Comparison of ENCODE assay signal across 8 cellular contexts in genomic region chrX:40736170-40736505, GRCh38. TPM values are rescaled to one million over a fixed set of nuclear protein-coding genes. Genes with fewer than 3 reads are reported as not detected.
DNase-seq lines count a peak whose midpoint lies in the region; ATAC-seq, FAIRE-seq and TF ChIP-seq lines count a peak whose summit lies in the region.

No MANE protein-coding gene starts in this region.

- TF ChIP-seq EP300 in suprapubic skin (IDR thresholded peaks at IDR 0.05), result no peak

- 0 to 8% (median 1%) methylated on average over 17 of the region's 17 CpGs for WGBS in adrenal gland, 4 donors
- 3% methylated on average over 17 of the region's 17 CpGs for WGBS in suprapubic skin

- H3K36me3 ChIP-seq in A673 (ENCODE audit: insufficient read depth, low read length, poor library complexity, severe bottlenecking), result no peaks in the 10 kb centered on the region
- no peaks in the 10 kb centered on the region; a peak in 1 of 3 replicates for H3K36me3 ChIP-seq in HEK293 (ENCODE audit: control insufficient read depth in 2 of 2, insufficient read depth in 1 of 2, low read length in 2 of 2)
- no peaks in the 10 kb centered on the region for H3K36me3 ChIP-seq in adrenal gland (replicated peaks in 1 of 2)
- H3K36me3 ChIP-seq in kidney (ENCODE audit: control insufficient read depth in 1 of 2, insufficient read depth in 2 of 2, low read length in 2 of 2), result no peaks in the 10 kb centered on the region
- H3K36me3 ChIP-seq in suprapubic skin, result no peaks in the 10 kb centered on the region

- H3K4me1 ChIP-seq in A673 (ENCODE audit: insufficient read depth, low read length, poor library complexity, severe bottlenecking), result no peaks in the 10 kb centered on the region
- H3K4me1 ChIP-seq in HEK293 (ENCODE audit: control insufficient read depth, insufficient read depth, low read length), result peaks cover 32% of the 10 kb centered on the region
- peaks cover 0 to 4% of the 10 kb centered on the region in 2 donors for H3K4me1 ChIP-seq in adrenal gland (replicated peaks in 1 of 2)
- H3K4me1 ChIP-seq in kidney (ENCODE audit: control insufficient read depth in 1 of 2, insufficient read depth in 1 of 2, low read depth in 1 of 2, low read length in 2 of 2), result no peaks in the 10 kb centered on the region
- peaks cover 18% of the 10 kb centered on the region for H3K4me1 ChIP-seq in suprapubic skin

- H3K9ac ChIP-seq in kidney (ENCODE audit: low read length in 2 of 2), result peak overlapping the region; percentile 33 to 73

- TF ChIP-seq CTCF in A673 (conservative IDR thresholded peaks at IDR 0.05; ENCODE audit: low read depth, low read length) (no peak), HEK293 (tag by site-specific recombination; IDR thresholded peaks at IDR 0.05) (no peak), adrenal gland (IDR thresholded peaks at IDR 0.05) (no peak), kidney (IDR thresholded peaks at IDR 0.05; ENCODE audit: borderline replicate concordance, extremely low read depth, insufficient read depth) (no peak), suprapubic skin (IDR thresholded peaks at IDR 0.05) (no peak)

- FAIRE-seq in kidney (lab: Jason Lieb, UNC), result no peak

- H3K9me3 ChIP-seq in A673 (ENCODE audit: low read depth, low read length, poor library complexity, severe bottlenecking), result no peaks in the 10 kb centered on the region
- H3K9me3 ChIP-seq in HEK293 (ENCODE audit: control insufficient read depth, insufficient read depth, low read depth, low read length), result no peaks in the 10 kb centered on the region
- H3K9me3 ChIP-seq in adrenal gland (replicated peaks in 1 of 3), result no peaks in the 10 kb centered on the region
- no peaks in the 10 kb centered on the region for H3K9me3 ChIP-seq in kidney (ENCODE audit: control insufficient read depth in 1 of 2, low read length in 2 of 2)
- no peaks in the 10 kb centered on the region for H3K9me3 ChIP-seq in suprapubic skin

- TF ChIP-seq POLR2A in adrenal gland (IDR thresholded peaks at IDR 0.05), result no peak
- no peak for TF ChIP-seq POLR2A in suprapubic skin (IDR thresholded peaks at IDR 0.05)

- BruUV-seq in A673 (replicated peaks; lab: Mats Ljungman, UMichigan), result TSS peak; percentile 94

- peaks cover 8% of the 10 kb centered on the region for H3K27me3 ChIP-seq in A673 (replicated peaks; ENCODE audit: insufficient read depth, low read depth, low read length, poor library complexity)
- H3K27me3 ChIP-seq in adrenal gland, result peaks cover 6% of the 10 kb centered on the region
- H3K27me3 ChIP-seq in suprapubic skin, result no peaks in the 10 kb centered on the region

- H3K27ac ChIP-seq in A673 (ENCODE audit: low read depth, low read length, poor library complexity, severe bottlenecking) (peak overlapping the region; percentile 88), HEK293 (ENCODE audit: extremely low read depth, low read depth, low read length) (peak overlapping the region; percentile 98), adrenal gland (peak overlapping the region; percentile 81 to 97 (median 94)), kidney (ENCODE audit: low read depth in 2 of 2, low read length in 2 of 2) (peak overlapping the region; percentile 95 to 97), suprapubic skin (peak overlapping the region; percentile 95)

- ATAC-seq in HG03108 (IDR thresholded peaks at IDR 0.05; ENCODE audit: unreplicated experiment), result no peak
- no peak for ATAC-seq in HG02870 (IDR thresholded peaks at IDR 0.05; ENCODE audit: unreplicated experiment)

- H3K4me3 ChIP-seq in A673 (ENCODE audit: low read depth, low read length, poor library complexity, severe bottlenecking) (peak overlapping the region; percentile 66), HEK293 (ENCODE audit: low read depth, low read length) (peak overlapping the region; percentile 98), adrenal gland (peak overlapping the region in 2 of 4 donors; percentile 83 to 99), kidney (ENCODE audit: low read length in 2 of 2) (peak overlapping the region; percentile 54 to 82), suprapubic skin (peak overlapping the region; percentile 78)

- POLR2A ChIA-PET in A673 (lab: Charles Lee; ENCODE audit: low non-redundant PET), result no interaction called here
- POLR2A ChIA-PET in HEK293 (lab: Yijun Ruan, JAX), result interaction anchor here (0.7 to 2.0 kb wide), 8 partner anchors 14 to 379 kb away, joined by 3 to 10 read pairs (median 4); partner anchors contain the start of genes CXorf38 and USP9X

- CTCF ChIA-PET in A673 (lab: Charles Lee), result no interaction called here
- CTCF ChIA-PET in HEK293 (lab: Yijun Ruan, JAX), result interaction anchor here (0.5 to 1.8 kb wide), 10 partner anchors 9 to 186 kb away, joined by 3 to 6 read pairs (median 4); no protein-coding TSS in a partner anchor

- DNase-seq in A673 (ENCODE audit: low spot score), result no peak
- peak in 2 of 7 donors; percentile 24 for DNase-seq in adrenal gland
- DNase-seq in kidney, result no peak
- DNase-seq in suprapubic skin (ENCODE audit: low spot score in 2 of 2), result no peak
- DNase-seq in A172 (ENCODE audit: low spot score), result no peak

- intact Hi-C loops in A673 (cut with micrococcal nuclease; ENCODE audit: unreplicated experiment), result no loop called here
- intact Hi-C loops in adrenal gland (cut with DNase I), result loop anchor here in 1 of 2 donors (10.0 kb wide), 1 partner anchor 59 kb away; no protein-coding TSS in a partner anchor
- intact Hi-C loops in kidney (cut with DNase I), result no loop called here

TF ChIP-seq in HEK293, 187 proteins besides CTCF, POLR2A, EP300 and RAD21 (continues in another document):
- TF ChIP-seq TRIM28 (IDR thresholded peaks at IDR 0.05; ENCODE audit: borderline replicate concordance, low read length) (peak; percentile 49; the same call in 1 of the 2 replicates), HIC1 (tag by site-specific recombination; IDR thresholded peaks at IDR 0.05) (0 out of 2 replicates have a peak, but pooled peaks have one; percentile 3), ZNF214 (tag by site-specific recombination; IDR thresholded peaks at IDR 0.05; ENCODE audit: borderline replicate concordance) (no peak), ZNF280C (tag by site-specific recombination; IDR thresholded peaks at IDR 0.05) (no peak), BCL6B (tag by site-specific recombination; IDR thresholded peaks at IDR 0.05) (no peak)

RNA-seq across cellular contexts. Expression of gene MED14, which starts 0.8 kb away (rescaled TPM):
- total RNA-seq in A673 (2021) (59.1 and 63.2 TPM in 2 replicates), adrenal gland (10 to 100 TPM; 14.6 to 56.3 (median 32.6) TPM), kidney (53.7 TPM), suprapubic skin (100 to 1,000 TPM in 1 of 4 donors, 10 to 100 TPM in 3; 33.1 to 102 (median 42.9) TPM)
- polyA plus RNA-seq in adrenal gland (10 to 100 TPM; 10.4 to 27.1 (median 12.0) TPM), kidney (ENCODE audit: insufficient read depth, low read depth, low replicate concordance) (5.9 TPM)
- 23.6 and 25.0 TPM in 2 replicates for total RNA-seq in A172 (2014; rRNA removed; shearing (Covaris generic))
